Comparison of ENCODE assay signal across 20 cellular contexts in the genomic region with DNA sequence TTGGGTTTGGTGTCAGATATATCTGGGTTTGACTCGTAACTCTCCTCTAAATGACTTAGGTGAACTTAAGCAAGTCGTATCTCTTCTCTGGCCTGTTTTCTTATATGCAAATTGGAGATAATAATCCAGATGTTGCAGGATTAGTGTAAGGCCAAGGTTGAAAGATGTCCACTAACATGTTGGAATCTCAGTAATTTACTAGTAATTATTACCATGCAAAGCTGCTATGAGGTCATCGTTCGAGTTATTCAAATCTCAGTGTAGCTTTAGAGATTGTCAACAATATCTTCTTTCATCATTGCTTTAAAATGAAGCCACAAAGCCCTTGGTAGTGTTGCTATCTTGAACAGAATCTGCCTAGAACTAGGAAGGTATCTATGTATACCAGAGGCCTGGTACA.
"Had no signal": no experiment of that assay in that cellular context is flagged by ENCODE, and none has a peak within 500 bp of the region (broad histone marks: within the 10 kb centered on the region; RNA-seq: fewer than 3 reads in every experiment).

No MANE protein-coding gene starts in this region.

- H3K27me3 ChIP-seq: neural progenitor cell, ovary, right atrium auricular region, suprapubic skin, tibial artery, upper lobe of right lung had no signal

- H2AFZ ChIP-seq: neural progenitor cell had no signal

- H3K9ac ChIP-seq: neural progenitor cell had no signal

- H3K4me3 ChIP-seq: left ventricle myocardium inferior, lung, neural progenitor cell, ovary, right atrium auricular region, skin epidermis, suprapubic skin, thoracic aorta, tibial artery, upper lobe of right lung had no signal

- H3K27ac ChIP-seq: left ventricle myocardium inferior, neural progenitor cell, ovary, right atrium auricular region, skin epidermis, suprapubic skin, thoracic aorta, tibial artery, upper lobe of right lung had no signal

- H3K9me3 ChIP-seq: left ventricle myocardium inferior, ovary, right atrium auricular region, suprapubic skin, thoracic aorta, tibial artery, upper lobe of right lung had no signal

- H3K36me3 ChIP-seq: left ventricle myocardium inferior, neural progenitor cell, ovary, right atrium auricular region, suprapubic skin, thoracic aorta, tibial artery, upper lobe of right lung had no signal

- H3K4me2 ChIP-seq: neural progenitor cell had no signal

- H3K4me1 ChIP-seq: neural progenitor cell, right atrium auricular region, upper lobe of right lung had no signal

- DNase-seq: islet precursor cell; left ventricle myocardium inferior; mesendoderm; naive B cell; natural killer cell; nephron progenitor cell; ovary; stimulated activated CD4-positive, alpha-beta T cell treated with anti-CD3 and anti-CD28 coated beads, Interleukin-12 subunit alpha, Interleukin-12 subunit beta, amount 100 ng/mL, for 4 hours; stimulated activated CD4-positive, alpha-beta T cell treated with anti-CD3 and anti-CD28 coated beads, Interleukin-15, amount 100 ng/mL, for 24 hours; stimulated activated CD4-positive, alpha-beta T cell treated with anti-CD3 and anti-CD28 coated beads, Interleukin-2, amount 100 ng/mL, for 24 hours; stimulated activated CD4-positive, alpha-beta T cell treated with anti-CD3 and anti-CD28 coated beads, Interleukin-4, amount 100 ng/mL, for 1 hour; stimulated activated naive CD4-positive, alpha-beta T cell; tibial artery; upper lobe of right lung had no signal
